ENCODE assay signal across 31 cellular contexts in the genomic region with DNA sequence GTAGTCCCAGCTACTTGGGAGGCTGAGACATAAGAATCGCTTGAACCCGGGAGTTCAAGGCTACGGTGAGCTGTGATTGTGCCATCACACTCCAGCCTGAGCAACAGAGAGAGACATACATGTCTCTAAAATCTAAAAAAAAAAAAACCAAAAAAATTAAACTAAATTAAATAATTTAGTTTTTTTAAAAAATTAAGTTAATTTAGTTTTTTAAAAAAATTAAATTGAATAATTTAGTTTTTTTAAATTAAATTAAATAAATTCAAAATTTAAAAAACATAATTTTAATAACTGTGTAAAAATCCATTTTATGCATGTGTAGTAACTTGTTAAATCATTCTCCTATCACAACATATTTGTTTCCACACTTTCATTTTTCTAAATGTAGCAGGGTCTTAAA. TPM values are rescaled to one million over a fixed set of nuclear protein-coding genes. Genes with fewer than 3 reads are reported as not detected.
"Had no signal": no experiment of that assay in that cellular context is flagged by ENCODE, and none has a peak within 500 bp of the region (broad histone marks: within the 10 kb centered on the region; RNA-seq: fewer than 3 reads in every experiment).

No MANE protein-coding gene starts in this region.

- H3K4me3 Mint-ChIP-seq: activated CD8-positive, alpha-beta T cell treated with anti-CD3 and anti-CD28 coated beads for 36 hours; activated naive CD8-positive, alpha-beta T cell; activated T-cell treated with anti-CD3 and anti-CD28 coated beads, Interleukin-2, amount 50 U/mL, for 4 hours; activated T-helper 17 cell treated with anti-CD3 and anti-CD28 coated beads, Interleukin-2, amount 50 U/mL, for 72 hours; central memory CD8-positive, alpha-beta T cell; dendritic cell treated with granulocyte-macrophage colony-stimulating factor and Interleukin-4, amounts not matched to agents 40 ng/mL and 50 ng/mL, for 4 days; effector memory CD8-positive, alpha-beta T cell had no signal

- DNase-seq: activated CD4-positive, alpha-beta T cell treated with anti-CD3 and anti-CD28 coated beads for 48 hours; activated CD4-positive, alpha-beta T cell treated with anti-CD3 and anti-CD28 coated beads, Interleukin-2, amount 50 U/mL, for 1 hour; activated CD4-positive, alpha-beta T cell treated with anti-CD3 and anti-CD28 coated beads, Interleukin-2, amount 50 U/mL, for 48 hours; activated CD8-positive, alpha-beta memory T cell treated with anti-CD3 and anti-CD28 coated beads for 24 hours; activated CD8-positive, alpha-beta T cell treated with anti-CD3 and anti-CD28 coated beads for 36 hours; activated effector memory CD4-positive, alpha-beta T cell treated with Interleukin-2 at 50 U/mL for 16 hours; activated gamma-delta T cell treated with Interleukin-2 at 50 U/mL for 16 hours; activated naive CD4-positive, alpha-beta T cell treated with anti-CD3 and anti-CD28 coated beads, Interleukin-2, amount 50 U/mL, for 16 hours; activated naive CD4-positive, alpha-beta T cell treated with Interleukin-2 at 50 U/mL for 16 hours; activated T-cell treated with anti-CD3 and anti-CD28 coated beads, Interleukin-2, amount 50 U/mL, for 4 hours; amniotic stem cell; anterior cingulate cortex; brain microvascular endothelial cell; dorsolateral prefrontal cortex; effector memory CD8-positive, alpha-beta T cell; foreskin fibroblast; gastrocnemius medialis; glutamatergic neuron; heart left ventricle; T-helper 2 cell; T-helper 9 cell had no signal

- H3K27me3 ChIP-seq: brain microvascular endothelial cell, dorsolateral prefrontal cortex, gastrocnemius medialis, heart left ventricle had no signal

- ATAC-seq: activated CD8-positive, alpha-beta T cell treated with anti-CD3 and anti-CD28 coated beads for 36 hours; activated T-cell treated with anti-CD3 and anti-CD28 coated beads, Interleukin-2, amount 50 U/mL, for 4 hours; activated T-helper 17 cell treated with anti-CD3 and anti-CD28 coated beads, Interleukin-2, amount 50 U/mL, for 72 hours; effector memory CD8-positive, alpha-beta T cell; gastrocnemius medialis; heart left ventricle had no signal

- H3K27me3 Mint-ChIP-seq: activated T-helper 17 cell treated with anti-CD3 and anti-CD28 coated beads, Interleukin-2, amount 50 U/mL, for 72 hours; central memory CD8-positive, alpha-beta T cell had no signal

- H3K9me3 ChIP-seq: gastrocnemius medialis, heart left ventricle had no signal

- H3K27ac Mint-ChIP-seq: activated CD8-positive, alpha-beta T cell treated with anti-CD3 and anti-CD28 coated beads for 36 hours; activated naive CD8-positive, alpha-beta T cell; activated T-helper 17 cell treated with anti-CD3 and anti-CD28 coated beads, Interleukin-2, amount 50 U/mL, for 72 hours; dendritic cell treated with granulocyte-macrophage colony-stimulating factor and Interleukin-4, amounts not matched to agents 40 ng/mL and 50 ng/mL, for 4 days had no signal

- H3K27ac ChIP-seq: brain microvascular endothelial cell, coronary artery, dorsolateral prefrontal cortex, epithelial cell of prostate, gastrocnemius medialis, heart left ventricle had no signal

- H3K36me3 ChIP-seq: brain microvascular endothelial cell, gastrocnemius medialis, heart left ventricle had no signal

- FAIRE-seq: astrocyte, bronchial epithelial cell, endothelial cell of umbilical vein had no signal

- H3K4me1 ChIP-seq: gastrocnemius medialis, heart left ventricle had no signal

- H3K9me3 Mint-ChIP-seq: activated CD8-positive, alpha-beta T cell treated with anti-CD3 and anti-CD28 coated beads for 36 hours; activated T-cell treated with anti-CD3 and anti-CD28 coated beads, Interleukin-2, amount 50 U/mL, for 4 hours; activated T-helper 17 cell treated with anti-CD3 and anti-CD28 coated beads, Interleukin-2, amount 50 U/mL, for 72 hours; central memory CD8-positive, alpha-beta T cell; dendritic cell treated with granulocyte-macrophage colony-stimulating factor and Interleukin-4, amounts not matched to agents 40 ng/mL and 50 ng/mL, for 4 days; effector memory CD8-positive, alpha-beta T cell had no signal

- H3K4me3 ChIP-seq: coronary artery, dorsolateral prefrontal cortex, gastrocnemius medialis, heart left ventricle had no signal

RNA-seq across cellular contexts. Expression of a gene that starts 20.1 kb away (rescaled TPM):
- total RNA-seq: activated CD8-positive, alpha-beta T cell treated with anti-CD3 and anti-CD28 coated beads for 36 hours; activated T-helper 17 cell treated with anti-CD3 and anti-CD28 coated beads, Interleukin-2, amount 50 U/mL, for 72 hours; T-helper 1 cell treated with Interleukin-12 subunit alpha and Interleukin-12 subunit beta and Interleukin-4 antibody, amounts not matched to agents 30 ng/mL and 1 ng/mL, for 36 hours had no signal
